ENCODE assay signal across 2 cellular contexts in genomic region chr19:7507884-7508283, GRCh38.
TF ChIP-seq lines count a peak whose summit lies in the region.

No MANE protein-coding gene starts in this region.

TF ChIP-seq in GM23338, 12 proteins besides CTCF, POLR2A, EP300 and RAD21:
- TF ChIP-seq POLR2AphosphoS5 (IDR thresholded peaks at IDR 0.05; ENCODE audit: low read depth) (peak; percentile 41; the same call in 1 of the 2 replicates), ZNF462 (CRISPR knock-in tag; IDR thresholded peaks at IDR 0.05) (no peak), REST (IDR thresholded peaks at IDR 0.05; ENCODE audit: unreplicated experiment) (no peak)

TF ChIP-seq in GM12878, 131 proteins besides CTCF, POLR2A, EP300 and RAD21:
- no peak for TF ChIP-seq YY1 (IDR thresholded peaks at IDR 0.05; ENCODE audit: low read depth, low read length)
TF ChIP-seq in GM12878: peak in this region for 0.
